1 cellular context compared by ENCODE assay signal in genomic region chr1:12081648-12082396, GRCh38.
TF ChIP-seq lines count a peak whose summit lies in the region.

No MANE protein-coding gene starts in this region.

TF ChIP-seq in WTC11, 78 proteins besides CTCF, POLR2A, EP300 and RAD21 (continued from another document):
- TF ChIP-seq ZNF512 (CRISPR knock-in tag; IDR thresholded peaks at IDR 0.05; ENCODE audit: borderline replicate concordance) (no peak), STAT6 (CRISPR knock-in tag; conservative IDR thresholded peaks at IDR 0.05; ENCODE audit: low read depth) (no peak), TP53 (CRISPR knock-in tag; IDR thresholded peaks at IDR 0.05) (no peak), TCF7 (CRISPR knock-in tag; IDR thresholded peaks at IDR 0.05; ENCODE audit: low read depth) (no peak), ZNF263 (CRISPR knock-in tag; IDR thresholded peaks at IDR 0.05; ENCODE audit: low read depth) (no peak), SOX15 (CRISPR knock-in tag; IDR thresholded peaks at IDR 0.05) (no peak)
